Comparison of ENCODE assay signal across 17 cellular contexts in the genomic region with DNA sequence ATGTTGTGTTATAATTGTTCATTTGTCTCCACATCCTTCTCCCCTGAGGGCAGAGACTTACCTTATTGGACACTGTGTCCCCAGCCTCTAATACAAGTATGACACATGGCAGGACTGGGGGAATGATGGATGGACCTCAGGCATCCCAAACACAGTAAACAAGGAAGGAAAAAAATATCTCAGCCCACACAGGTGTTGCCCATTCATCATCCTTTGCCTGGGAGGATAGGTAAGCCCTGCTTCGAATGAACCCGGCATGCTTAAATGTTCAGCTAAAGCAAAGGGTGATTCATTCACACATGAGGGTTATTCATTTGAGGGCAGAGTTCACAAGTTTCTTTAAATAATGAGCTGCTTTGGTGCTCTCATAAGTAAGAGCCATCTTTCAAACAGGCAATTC.
DNase-seq lines count a peak whose midpoint lies in the region; ATAC-seq and TF ChIP-seq lines count a peak whose summit lies in the region.
"Had no signal": no experiment of that assay in that cellular context is flagged by ENCODE, and none has a peak within 500 bp of the region (broad histone marks: within the 10 kb centered on the region; RNA-seq: fewer than 3 reads in every experiment).

No MANE protein-coding gene starts in this region.

- no peak overlapping the region for H3K4me3 ChIP-seq in epithelial cell of esophagus (ENCODE audit: low read length)
- H3K4me3 ChIP-seq: K562 had no signal

- no peak for TF ChIP-seq CTCF in epithelial cell of esophagus (IDR thresholded peaks at IDR 0.05; ENCODE audit: insufficient read depth, low read depth, low read length, missing control alignments)

- ATAC-seq in GM19452 (IDR thresholded peaks at IDR 0.05; ENCODE audit: unreplicated experiment) (no peak), GM21360 (IDR thresholded peaks at IDR 0.05; ENCODE audit: unreplicated experiment) (no peak)
- ATAC-seq: K562 had no signal

- DNase-seq in HCEC 1CT (peak; percentile 25), HPDE6-E6E7 (ENCODE audit: extremely low spot score) (peak; percentile 4), epithelial cell of esophagus (ENCODE audit: low read depth) (peak; percentile 27), kidney tubule cell (ENCODE audit: low spot score) (peak; percentile 50), SKM-1 treated with dmso at 0.1 percent for 144 hours (lab: John Stamatoyannopoulos, UW; ENCODE audit: unreplicated experiment) (no peak)
- DNase-seq: ACHN; BE2C; C1 segment of cervical spinal cord; CD4-positive, CD25-positive, alpha-beta regulatory T cell; CD8-positive, alpha-beta memory T cell; COR-L47; GOT3; H7; IMR-90 had no signal
